9 cellular contexts compared by ENCODE assay signal in the genomic region with DNA sequence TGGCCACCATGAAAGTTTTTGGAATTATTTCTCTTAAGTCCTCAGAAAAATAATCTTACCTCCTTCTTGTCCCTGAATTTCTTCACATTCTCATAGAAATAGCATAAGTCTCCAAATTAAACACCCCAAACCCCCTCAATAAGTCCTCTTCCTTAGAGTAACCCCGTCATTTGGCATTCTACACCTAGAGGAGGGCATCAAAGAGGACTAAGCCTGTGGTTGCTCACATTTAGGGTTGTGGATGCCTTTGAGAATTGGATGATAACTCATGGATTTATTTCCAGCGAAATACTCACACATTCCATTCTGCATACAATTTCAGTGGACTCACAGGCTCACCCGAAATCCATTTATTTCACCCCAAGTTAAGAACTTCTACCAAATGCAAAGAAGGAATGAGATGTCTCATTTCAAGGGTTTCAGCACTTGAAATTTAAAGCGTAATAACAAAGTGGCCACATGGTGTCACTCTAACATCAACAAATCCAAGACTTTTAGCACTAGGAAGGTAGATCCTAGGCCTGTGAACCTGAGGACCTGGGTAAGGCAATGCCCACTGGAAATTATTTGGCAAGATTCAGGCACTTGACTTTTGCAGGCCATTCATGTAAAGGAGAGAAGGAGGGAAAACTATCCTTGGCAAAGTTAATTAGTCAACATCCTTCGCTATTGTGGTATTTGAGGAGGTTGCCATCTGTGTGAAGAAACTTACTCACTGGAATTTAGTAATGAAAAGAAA. TPM values are rescaled to one million over a fixed set of nuclear protein-coding genes. Genes with fewer than 3 reads are reported as not detected.
DNase-seq lines count a peak whose midpoint lies in the region; ATAC-seq, FAIRE-seq and TF ChIP-seq lines count a peak whose summit lies in the region.
"Had no signal": no experiment of that assay in that cellular context is flagged by ENCODE, and none has a peak within 500 bp of the region (broad histone marks: within the 10 kb centered on the region; RNA-seq: fewer than 3 reads in every experiment).

No MANE protein-coding gene starts in this region.

- no TSS peak for BruUV-seq in endothelial cell of umbilical vein (replicated peaks; lab: Mats Ljungman, UMichigan)

- H3F3A ChIP-seq in SU-DHL-6 (ENCODE audit: insufficient read depth) = no peaks in the 10 kb centered on the region

- no peak overlapping the region for H3K27ac ChIP-seq in SU-DHL-6 (ENCODE audit: low read depth, low read length)
- no peak overlapping the region for H3K27ac ChIP-seq in endothelial cell of umbilical vein (ENCODE audit: insufficient read depth, low read depth, low read length)

- peak; percentile 18 to 74 for DNase-seq in NCI-H524 (lab: John Stamatoyannopoulos, UW)
- DNase-seq in NCI-H524 treated with DMSO at 0.1 percent for 48 hours (lab: John Stamatoyannopoulos, UW) = no peak
- DNase-seq in NCI-H1105 (lab: John Stamatoyannopoulos, UW) = peak; percentile 56
- peak; percentile 71 for DNase-seq in endothelial cell of umbilical vein (ENCODE audit: low read depth, low spot score)
- peak in 1 of 3 donors; percentile 74 for DNase-seq in mucosa of descending colon

- H3K27me3 ChIP-seq in SU-DHL-6 (ENCODE audit: low read length) (no peaks in the 10 kb centered on the region), endothelial cell of umbilical vein (ENCODE audit: control insufficient read depth in 2 of 2, insufficient read depth in 2 of 2, low read length in 2 of 2) (no peaks in the 10 kb centered on the region)

- POLR2A ChIA-PET in endothelial cell of umbilical vein (lab: Charles Lee) = no interaction called here

- H3K9me3 ChIP-seq in SU-DHL-6 (ENCODE audit: insufficient read depth, low read length) = no peaks in the 10 kb centered on the region
- H3K9me3 ChIP-seq in endothelial cell of umbilical vein (replicated peaks; ENCODE audit: control insufficient read depth, insufficient read depth, low read length) = no peaks in the 10 kb centered on the region
- H3K9me3 ChIP-seq in mucosa of descending colon = no peaks in the 10 kb centered on the region

- no peak overlapping the region for H3K4me2 ChIP-seq in SU-DHL-6 (ENCODE audit: low read depth, low read length, poor library complexity, severe bottlenecking)
- no peak overlapping the region for H3K4me2 ChIP-seq in endothelial cell of umbilical vein (ENCODE audit: insufficient read depth, low read length)

- H3K4me1 ChIP-seq in endothelial cell of umbilical vein (ENCODE audit: control insufficient read depth, extremely low read depth, insufficient read depth, low read length) (no peaks in the 10 kb centered on the region), mucosa of descending colon (ENCODE audit: low read depth) (no peaks in the 10 kb centered on the region)

- H3K9ac ChIP-seq in SU-DHL-6 (ENCODE audit: low read length) (no peak overlapping the region), endothelial cell of umbilical vein (replicated peaks; ENCODE audit: extremely low read depth, insufficient read depth, low read length) (no peak overlapping the region)

- no peaks in the 10 kb centered on the region for H3K79me2 ChIP-seq in SU-DHL-6 (ENCODE audit: insufficient read depth, low read length)
- H3K79me2 ChIP-seq in endothelial cell of umbilical vein (ENCODE audit: control insufficient read depth, insufficient read depth, low read length) = no peaks in the 10 kb centered on the region

- ATAC-seq in GM21786 (IDR thresholded peaks at IDR 0.05; ENCODE audit: unreplicated experiment) (peak; percentile 86), mucosa of descending colon (peak; percentile 68), GM18873 (IDR thresholded peaks at IDR 0.05; ENCODE audit: low FRiP score, unreplicated experiment) (no peak)

- H3K9me2 ChIP-seq in SU-DHL-6 (replicated peaks; ENCODE audit: insufficient read depth, low read length) = no peaks in the 10 kb centered on the region

- peak; percentile 53 for TF ChIP-seq CTCF in SU-DHL-6 (IDR thresholded peaks at IDR 0.05; ENCODE audit: insufficient read depth, low read length, poor library complexity, severe bottlenecking)
- TF ChIP-seq CTCF in endothelial cell of umbilical vein (IDR thresholded peaks at IDR 0.05; ENCODE audit: extremely low read depth in 1 of 2, insufficient read depth in 1 of 2, low read depth in 1 of 2, low read length in 2 of 2) = peak; percentile 35 to 40
- peak; percentile 30 for TF ChIP-seq CTCF in mucosa of descending colon (IDR thresholded peaks at IDR 0.05)

- dilution Hi-C loops in endothelial cell of umbilical vein (cut with MboI; ENCODE audit: extremely low pct_ligation_motif_present, low sequenced_read_pairs) = no loop called here

- no peaks in the 10 kb centered on the region for H3K9me1 ChIP-seq in endothelial cell of umbilical vein (replicated peaks; ENCODE audit: control insufficient read depth, extremely low read depth, insufficient read depth, low read length)

- FAIRE-seq in endothelial cell of umbilical vein (lab: Jason Lieb, UNC) = peak; percentile 74

- H4K20me1 ChIP-seq in SU-DHL-6 (ENCODE audit: low read depth, low read length) = no peaks in the 10 kb centered on the region
- H4K20me1 ChIP-seq in endothelial cell of umbilical vein (replicated peaks; ENCODE audit: control insufficient read depth, extremely low read depth, insufficient read depth, low read length) = no peaks in the 10 kb centered on the region

- CTCF ChIA-PET in endothelial cell of umbilical vein (lab: Charles Lee) = interaction anchor here (0.9 to 4.8 kb wide), 2 partner anchors 88 to 1379 kb away, joined by 3 to 33 read pairs; no protein-coding TSS in a partner anchor

- H3K4me3 ChIP-seq in SU-DHL-6 (ENCODE audit: insufficient read depth, low read length, poor library complexity, severe bottlenecking) (no peak overlapping the region), endothelial cell of umbilical vein (replicated peaks in 1 of 3; ENCODE audit: insufficient read depth in 1 of 3, low read depth in 1 of 3, low read length in 3 of 3) (no peak overlapping the region), mucosa of descending colon (no peak overlapping the region)

- intact Hi-C loops in endothelial cell of umbilical vein (cut with micrococcal nuclease) (loop anchor here (1.0 to 10.0 kb wide), 7 partner anchors 88 to 1379 kb away; no protein-coding TSS in a partner anchor), mucosa of descending colon (cut with DNase I, micrococcal nuclease) (loop anchor here in 1 of 2 donors (2.0 kb wide), 1 partner anchor 87 kb away; no protein-coding TSS in a partner anchor)

- no peak overlapping the region for H2AFZ ChIP-seq in SU-DHL-6 (ENCODE audit: low read depth, low read length, severe bottlenecking)
- H2AFZ ChIP-seq in endothelial cell of umbilical vein (ENCODE audit: low read depth, low read length) = no peak overlapping the region

- TF ChIP-seq POLR2A in endothelial cell of umbilical vein (IDR thresholded peaks at IDR 0.05; ENCODE audit: low read depth, low read length) = no peak

- H3K36me3 ChIP-seq in SU-DHL-6 (ENCODE audit: low read length) (no peaks in the 10 kb centered on the region), endothelial cell of umbilical vein (ENCODE audit: control insufficient read depth in 2 of 2, extremely low read depth in 1 of 2, insufficient read depth in 2 of 2, low read length in 2 of 2) (no peaks in the 10 kb centered on the region), mucosa of descending colon (ENCODE audit: low read depth) (no peaks in the 10 kb centered on the region)

TF ChIP-seq in endothelial cell of umbilical vein, 7 proteins besides CTCF, POLR2A, EP300 and RAD21:
- TF ChIP-seq EZH2 (IDR thresholded peaks at IDR 0.05; ENCODE audit: borderline replicate concordance, low read depth, low read length, severe bottlenecking) (no peak), JUN (IDR thresholded peaks at IDR 0.05; ENCODE audit: borderline replicate concordance, insufficient read depth, insufficient read length, low read depth) (no peak), MYC (IDR thresholded peaks at IDR 0.05; ENCODE audit: low read depth, low read length) (no peak), GATA2 (IDR thresholded peaks at IDR 0.05; ENCODE audit: insufficient read depth, insufficient read length, low read depth, low read length) (no peak), FOS (IDR thresholded peaks at IDR 0.05; ENCODE audit: borderline replicate concordance, insufficient read depth, low read length) (no peak), POLR2AphosphoS5 (IDR thresholded peaks at IDR 0.05; ENCODE audit: insufficient read depth, low read depth, low read length) (no peak)
- TF ChIP-seq, protein P1, sequence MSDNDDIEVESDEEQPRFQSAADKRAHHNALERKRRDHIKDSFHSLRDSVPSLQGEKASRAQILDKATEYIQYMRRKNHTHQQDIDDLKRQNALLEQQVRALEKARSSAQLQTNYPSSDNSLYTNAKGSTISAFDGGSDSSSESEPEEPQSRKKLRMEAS (IDR thresholded peaks at IDR 0.05; ENCODE audit: insufficient read depth, insufficient read length) = no peak

RNA-seq across cellular contexts. Expression of a gene that starts 24.6 kb away (rescaled TPM):
- total RNA-seq in endothelial cell of umbilical vein (0.21 and 0.62 TPM in 2 replicates), mucosa of descending colon (not detected)
- 0.06 TPM in 1 of 2 replicates, not detected in the other for polyA plus RNA-seq in endothelial cell of umbilical vein
- polyA plus RNA-seq in endothelial cell of umbilical vein (2011; cell fraction: cytosol; rRNA removed) = 0.03 and 0.04 TPM in 2 replicates
- polyA plus RNA-seq in endothelial cell of umbilical vein (2011; cell fraction: nucleus; rRNA removed) = 0.22 and 0.26 TPM in 2 replicates
- polyA plus RNA-seq in endothelial cell of umbilical vein (2012) = not detected in 2 replicates
- polyA minus RNA-seq in endothelial cell of umbilical vein = 0.15 TPM in 1 of 2 replicates, not detected in the other
- polyA minus RNA-seq in endothelial cell of umbilical vein (2011; cell fraction: cytosol; rRNA and poly(A)+ RNA removed) = not detected
- polyA minus RNA-seq in endothelial cell of umbilical vein (2011; cell fraction: nucleus; rRNA and poly(A)+ RNA removed) = 0.29 and 0.38 TPM in 2 replicates
- total RNA-seq: CD8-positive, alpha-beta memory T cell had no signal
- polyA plus RNA-seq: CD8-positive, alpha-beta memory T cell had no signal

RNA-seq across cellular contexts. Expression of a gene that starts 51.3 kb away (rescaled TPM):
- total RNA-seq in endothelial cell of umbilical vein = not detected in 2 replicates
- not detected in 2 replicates for polyA plus RNA-seq in endothelial cell of umbilical vein
- not detected in 2 replicates for polyA plus RNA-seq in endothelial cell of umbilical vein (2011; cell fraction: cytosol; rRNA removed)
- not detected in 2 replicates for polyA plus RNA-seq in endothelial cell of umbilical vein (2011; cell fraction: nucleus; rRNA removed)
- polyA plus RNA-seq in endothelial cell of umbilical vein (2012) = not detected in 2 replicates
- not detected in 2 replicates for polyA minus RNA-seq in endothelial cell of umbilical vein
- not detected for polyA minus RNA-seq in endothelial cell of umbilical vein (2011; cell fraction: cytosol; rRNA and poly(A)+ RNA removed)
- not detected in 2 replicates for polyA minus RNA-seq in endothelial cell of umbilical vein (2011; cell fraction: nucleus; rRNA and poly(A)+ RNA removed)
- total RNA-seq in mucosa of descending colon = not detected
- total RNA-seq: CD8-positive, alpha-beta memory T cell had no signal
- polyA plus RNA-seq: CD8-positive, alpha-beta memory T cell had no signal
